15 cellular contexts compared by ENCODE assay signal in genomic region chr6:232896-233640, GRCh38.
"Had no signal": no experiment of that assay in that cellular context is flagged by ENCODE, and none has a peak within 500 bp of the region (broad histone marks: within the 10 kb centered on the region; RNA-seq: fewer than 3 reads in every experiment).

No MANE protein-coding gene starts in this region.

- H3K27ac Mint-ChIP-seq: activated naive CD8-positive, alpha-beta T cell treated with anti-CD3 and anti-CD28 coated beads, Interleukin-2, amount 50 U/mL, for 24 hours; memory B cell had no signal

- H3K4me3 Mint-ChIP-seq: activated naive CD8-positive, alpha-beta T cell treated with anti-CD3 and anti-CD28 coated beads, Interleukin-2, amount 50 U/mL, for 24 hours; memory B cell had no signal

- H3K9me3 Mint-ChIP-seq: activated naive CD8-positive, alpha-beta T cell treated with anti-CD3 and anti-CD28 coated beads, Interleukin-2, amount 50 U/mL, for 24 hours; memory B cell had no signal

- H3K4me1 ChIP-seq: pancreas, thyroid gland had no signal

- DNase-seq: activated CD4-positive, alpha-beta T cell treated with anti-CD3 and anti-CD28 coated beads, Interleukin-2, amount 50 U/mL, for 1 hour; activated gamma-delta T cell; activated naive CD8-positive, alpha-beta T cell treated with anti-CD3 and anti-CD28 coated beads, Interleukin-2, amount 50 U/mL, for 24 hours; activated T-cell treated with anti-CD3 and anti-CD28 coated beads, Interleukin-2, amount 50 U/mL, for 1 hour; effector CD4-positive, alpha-beta T cell; heart left ventricle; islet precursor cell; left lung; pancreas; thyroid gland had no signal

- H3K36me3 ChIP-seq: heart left ventricle, left lung, pancreas, thyroid gland had no signal

- H3K4me3 ChIP-seq: heart left ventricle, left lung, pancreas, SK-N-MC, thyroid gland had no signal

- H3K27me3 ChIP-seq: heart left ventricle, left lung, pancreas, thyroid gland had no signal

- ATAC-seq: activated naive CD8-positive, alpha-beta T cell treated with anti-CD3 and anti-CD28 coated beads, Interleukin-2, amount 50 U/mL, for 24 hours; heart left ventricle; left lung; pancreas had no signal

- H3K27ac ChIP-seq: heart left ventricle, left lung, pancreas, SK-N-MC, thyroid gland had no signal

- FAIRE-seq: astrocyte, colon, frontal cortex, pancreas had no signal

- H3K36me3 Mint-ChIP-seq: memory B cell had no signal

- H3K27me3 Mint-ChIP-seq: memory B cell had no signal

- H3K9me3 ChIP-seq: heart left ventricle, left lung, pancreas, thyroid gland had no signal
